Comparison of ENCODE assay signal across 15 cellular contexts in the genomic region with DNA sequence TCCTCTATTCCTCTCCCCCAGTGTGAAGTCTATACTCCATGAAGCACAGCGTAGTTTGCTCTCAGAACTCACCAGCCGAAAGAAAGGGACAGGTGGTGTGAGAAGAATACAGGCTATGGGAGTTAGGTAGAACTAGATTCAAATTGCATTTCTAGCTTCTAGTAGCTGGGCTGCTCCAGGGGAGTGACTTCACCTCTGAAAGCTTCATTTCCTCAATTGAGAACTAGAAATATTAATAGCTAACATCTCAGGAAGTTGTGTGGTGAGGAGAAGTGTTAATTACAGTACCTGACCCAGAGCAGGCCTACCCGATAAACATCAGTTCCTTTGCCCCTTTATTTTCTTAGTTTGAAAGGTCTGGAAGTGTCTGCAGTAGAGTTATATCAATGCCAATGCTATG.
A peak's percentile ranks its signal among the peaks of the same experiment; 100 is the strongest.
DNase-seq lines count a peak whose midpoint lies in the region; ATAC-seq lines count a peak whose summit lies in the region.
"Had no signal": no experiment of that assay in that cellular context is flagged by ENCODE, and none has a peak within 500 bp of the region (broad histone marks: within the 10 kb centered on the region; RNA-seq: fewer than 3 reads in every experiment).

No MANE protein-coding gene starts in this region.

- no peak overlapping the region for H3K27ac Mint-ChIP-seq in CD8-positive, alpha-beta memory T cell
- H3K27ac Mint-ChIP-seq in activated T-cell treated with anti-CD3 and anti-CD28 coated beads, Interleukin-2, amount 50 U/mL, for 72 hours = no peak overlapping the region
- no peak overlapping the region for H3K27ac Mint-ChIP-seq in activated naive CD8-positive, alpha-beta T cell treated with anti-CD3 and anti-CD28 coated beads, Interleukin-2, amount 50 U/mL, for 24 hours
- H3K27ac Mint-ChIP-seq: activated naive CD4-positive, alpha-beta T cell treated with anti-CD3 and anti-CD28 coated beads for 36 hours; H9; memory B cell had no signal

- CTCF ChIA-PET in CD8-positive, alpha-beta memory T cell (lab: Charles Lee) = no interaction called here

- no peaks in the 10 kb centered on the region for H3K27me3 ChIP-seq in CD8-positive, alpha-beta memory T cell (ENCODE audit: insufficient read depth, low read length, poor library complexity, severe bottlenecking)
- H3K27me3 ChIP-seq: neutrophil had no signal

- no peak overlapping the region for H3K4me3 ChIP-seq in CD8-positive, alpha-beta memory T cell (ENCODE audit: low read length)

- H3K9me3 Mint-ChIP-seq in CD8-positive, alpha-beta memory T cell = peaks cover 0 to 23% (median 4%) of the 10 kb centered on the region in 5 donors
- H3K9me3 Mint-ChIP-seq in activated T-cell treated with anti-CD3 and anti-CD28 coated beads, Interleukin-2, amount 50 U/mL, for 72 hours = peaks cover 4 to 6% of the 10 kb centered on the region in 2 donors
- H3K9me3 Mint-ChIP-seq in activated naive CD8-positive, alpha-beta T cell treated with anti-CD3 and anti-CD28 coated beads, Interleukin-2, amount 50 U/mL, for 24 hours = peaks cover 4% of the 10 kb centered on the region
- H3K9me3 Mint-ChIP-seq: H9 had no signal

- no peak overlapping the region for H3K4me3 Mint-ChIP-seq in CD8-positive, alpha-beta memory T cell
- H3K4me3 Mint-ChIP-seq in activated T-cell treated with anti-CD3 and anti-CD28 coated beads, Interleukin-2, amount 50 U/mL, for 72 hours = no peak overlapping the region
- no peak overlapping the region for H3K4me3 Mint-ChIP-seq in activated naive CD8-positive, alpha-beta T cell treated with anti-CD3 and anti-CD28 coated beads, Interleukin-2, amount 50 U/mL, for 24 hours
- H3K4me3 Mint-ChIP-seq: activated naive CD4-positive, alpha-beta T cell treated with anti-CD3 and anti-CD28 coated beads for 36 hours; H9; memory B cell had no signal

- intact Hi-C loops in left ventricle myocardium superior (cut with micrococcal nuclease) = no loop called here

- no peaks in the 10 kb centered on the region for H3K36me3 ChIP-seq in CD8-positive, alpha-beta memory T cell (ENCODE audit: insufficient read depth, low read length)
- H3K36me3 ChIP-seq: neutrophil had no signal

- no peaks in the 10 kb centered on the region for H3K9me3 ChIP-seq in CD8-positive, alpha-beta memory T cell (ENCODE audit: low read length)
- H3K9me3 ChIP-seq: neutrophil, SK-N-SH had no signal

- ATAC-seq in GM18909 (IDR thresholded peaks at IDR 0.05; ENCODE audit: poor library complexity, unreplicated experiment) (peak; percentile 99), GM21576 (IDR thresholded peaks at IDR 0.05; ENCODE audit: unreplicated experiment) (peak; percentile 52), HG03103 (IDR thresholded peaks at IDR 0.05; ENCODE audit: low read depth, unreplicated experiment) (peak; percentile 83), left ventricle myocardium superior (no peak)
- ATAC-seq in activated T-cell treated with anti-CD3 and anti-CD28 coated beads, Interleukin-2, amount 50 U/mL, for 72 hours (replicated peaks in 1 of 2) = no peak
- ATAC-seq in activated naive CD8-positive, alpha-beta T cell treated with anti-CD3 and anti-CD28 coated beads, Interleukin-2, amount 50 U/mL, for 24 hours = no peak

- H3K27me3 Mint-ChIP-seq in CD8-positive, alpha-beta memory T cell = no peaks in the 10 kb centered on the region
- H3K27me3 Mint-ChIP-seq in activated T-cell treated with anti-CD3 and anti-CD28 coated beads, Interleukin-2, amount 50 U/mL, for 72 hours (ENCODE audit: low read depth) = no peaks in the 10 kb centered on the region
- no peaks in the 10 kb centered on the region for H3K27me3 Mint-ChIP-seq in activated naive CD8-positive, alpha-beta T cell treated with anti-CD3 and anti-CD28 coated beads, Interleukin-2, amount 50 U/mL, for 24 hours
- H3K27me3 Mint-ChIP-seq: memory B cell had no signal

- POLR2A ChIA-PET in CD8-positive, alpha-beta memory T cell (lab: Charles Lee) = no interaction called here

- no peaks in the 10 kb centered on the region for H3K4me1 ChIP-seq in CD8-positive, alpha-beta memory T cell (ENCODE audit: insufficient read depth, low read length)

- H3K4me1 Mint-ChIP-seq in CD8-positive, alpha-beta memory T cell = no peaks in the 10 kb centered on the region
- H3K4me1 Mint-ChIP-seq in activated T-cell treated with anti-CD3 and anti-CD28 coated beads, Interleukin-2, amount 50 U/mL, for 72 hours (ENCODE audit: low read depth) = no peaks in the 10 kb centered on the region
- H3K4me1 Mint-ChIP-seq in activated naive CD8-positive, alpha-beta T cell treated with anti-CD3 and anti-CD28 coated beads, Interleukin-2, amount 50 U/mL, for 24 hours = no peaks in the 10 kb centered on the region
- H3K4me1 Mint-ChIP-seq: memory B cell had no signal

- no peak overlapping the region for H3K27ac ChIP-seq in CD8-positive, alpha-beta memory T cell (ENCODE audit: low read depth, low read length)
- H3K27ac ChIP-seq: neutrophil had no signal

- no peaks in the 10 kb centered on the region for H3K36me3 Mint-ChIP-seq in CD8-positive, alpha-beta memory T cell
- H3K36me3 Mint-ChIP-seq in activated T-cell treated with anti-CD3 and anti-CD28 coated beads, Interleukin-2, amount 50 U/mL, for 72 hours (ENCODE audit: insufficient read depth in 2 of 2) = peaks cover 0 to 1% of the 10 kb centered on the region in 2 donors
- no peaks in the 10 kb centered on the region for H3K36me3 Mint-ChIP-seq in activated naive CD8-positive, alpha-beta T cell treated with anti-CD3 and anti-CD28 coated beads, Interleukin-2, amount 50 U/mL, for 24 hours (ENCODE audit: low read depth)
- H3K36me3 Mint-ChIP-seq: memory B cell had no signal

- peak; percentile 2 for DNase-seq in RPMI8226
- no peak for DNase-seq in CD8-positive, alpha-beta memory T cell
- no peak for DNase-seq in left ventricle myocardium superior
- no peak for DNase-seq in activated T-cell treated with anti-CD3 and anti-CD28 coated beads, Interleukin-2, amount 50 U/mL, for 72 hours
- DNase-seq in activated naive CD8-positive, alpha-beta T cell treated with anti-CD3 and anti-CD28 coated beads, Interleukin-2, amount 50 U/mL, for 24 hours = no peak
- DNase-seq: activated naive CD4-positive, alpha-beta T cell treated with anti-CD3 and anti-CD28 coated beads for 36 hours; C1 segment of cervical spinal cord; effector CD8-positive, alpha-beta T cell; H9; SK-N-SH had no signal

Comparison
In these comparisons a context has a peak if more than half of its experiments do, and no peak if none do; other contexts are left out.
1. ATAC-seq: peak in GM18909 (single experiment), GM21576 (single experiment) and HG03103 (single experiment); none in left ventricle myocardium superior (single experiment), activated T-cell treated with anti-CD3 and anti-CD28 coated beads, Interleukin-2, amount 50 U/mL, for 72 hours (0 of 2) and activated naive CD8-positive, alpha-beta T cell treated with anti-CD3 and anti-CD28 coated beads, Interleukin-2, amount 50 U/mL, for 24 hours (single experiment).